In genomic region chr17:48438662-48439061, GRCh38 we compare ENCODE assay signal across 17 cellular contexts. TPM values are rescaled to one million over a fixed set of nuclear protein-coding genes. Genes with fewer than 3 reads are reported as not detected.
DNase-seq lines count a peak whose midpoint lies in the region; ATAC-seq and TF ChIP-seq lines count a peak whose summit lies in the region.
"Had no signal": no experiment of that assay in that cellular context is flagged by ENCODE, and none has a peak within 500 bp of the region (broad histone marks: within the 10 kb centered on the region; RNA-seq: fewer than 3 reads in every experiment).

No MANE protein-coding gene starts in this region.

- no peak overlapping the region for H3K4me3 ChIP-seq in BLaER1 treated with 17β-estradiol and CSF1 and Interleukin-3, amounts not matched to agents 10 nM and 100 nM
- H3K4me3 ChIP-seq in CD8-positive, alpha-beta memory T cell (ENCODE audit: low read length), result no peak overlapping the region
- H3K4me3 ChIP-seq: hepatocyte, spleen had no signal

- ATAC-seq in HG02870 (IDR thresholded peaks at IDR 0.05; ENCODE audit: unreplicated experiment) (no peak), foreskin keratinocyte (no peak)
- ATAC-seq: activated CD4-positive, CD25-positive, alpha-beta regulatory T cell treated with anti-CD3 and anti-CD28 coated beads, Interleukin-2, amount 50 U/mL, for 24 hours; Right ventricle myocardium inferior had no signal

- H3K4me2 ChIP-seq in BLaER1 treated with 17β-estradiol and CSF1 and Interleukin-3, amounts not matched to agents 10 nM and 100 nM, result peak overlapping the region in 9 of 11 experiments; percentile 70 to 94 (median 76); a peak in 16 of 22 replicates
- H3K4me2 ChIP-seq: hepatocyte had no signal

- peaks cover 90 to 95% (median 95%) of the 10 kb centered on the region in 3 donors for H3K4me1 Mint-ChIP-seq in CD8-positive, alpha-beta memory T cell
- H3K4me1 Mint-ChIP-seq in activated CD4-positive, alpha-beta memory T cell treated with anti-CD3 and anti-CD28 coated beads for 36 hours (ENCODE audit: low read depth), result peaks cover 79% of the 10 kb centered on the region

- H3K9me3 ChIP-seq in BLaER1 treated with 17β-estradiol and CSF1 and Interleukin-3, amounts not matched to agents 10 nM and 100 nM (replicated peaks in 1 of 11), result peaks cover 0 to 14% (median 0%) of the 10 kb centered on the region in 11 experiments; a peak in 4 of 22 replicates
- no peaks in the 10 kb centered on the region for H3K9me3 ChIP-seq in CD8-positive, alpha-beta memory T cell (ENCODE audit: low read length)
- H3K9me3 ChIP-seq: spleen had no signal

- CTCF ChIA-PET in CD8-positive, alpha-beta memory T cell (lab: Charles Lee), result interaction anchor here (1.3 to 6.9 kb wide), 3 partner anchors 10 to 154 kb away, joined by 4 to 67 read pairs (median 11); partner anchors contain the start of gene HOXB5
- CTCF ChIA-PET in activated CD4-positive, alpha-beta memory T cell treated with anti-CD3 and anti-CD28 coated beads for 36 hours (lab: Charles Lee), result interaction anchor here (1.0 to 3.5 kb wide), 8 partner anchors 9 to 155 kb away, joined by 3 to 27 read pairs (median 4); partner anchors contain the start of gene HOXB5

- no peaks in the 10 kb centered on the region for H3K27me3 Mint-ChIP-seq in CD8-positive, alpha-beta memory T cell
- no peaks in the 10 kb centered on the region for H3K27me3 Mint-ChIP-seq in activated CD4-positive, alpha-beta memory T cell treated with anti-CD3 and anti-CD28 coated beads for 36 hours

- POLR2A ChIA-PET in CD8-positive, alpha-beta memory T cell (lab: Charles Lee), result interaction anchor here (1.1 to 2.2 kb wide), 3 partner anchors 8 to 18 kb away, joined by 3 to 16 read pairs (median 4); partner anchors contain the start of gene SKAP1
- POLR2A ChIA-PET in activated CD4-positive, alpha-beta memory T cell treated with anti-CD3 and anti-CD28 coated beads for 36 hours (lab: Charles Lee), result interaction anchor here (1.2 to 2.3 kb wide), 2 partner anchors 13 to 20 kb away, joined by 3 to 6 read pairs; no protein-coding TSS in a partner anchor

- H3K36me3 Mint-ChIP-seq in CD8-positive, alpha-beta memory T cell, result no peaks in the 10 kb centered on the region
- H3K36me3 Mint-ChIP-seq in activated CD4-positive, alpha-beta memory T cell treated with anti-CD3 and anti-CD28 coated beads for 36 hours, result no peaks in the 10 kb centered on the region

- H3K27ac Mint-ChIP-seq in CD8-positive, alpha-beta memory T cell, result peak overlapping the region; percentile 96 to 99 (median 99)
- H3K27ac Mint-ChIP-seq in activated CD4-positive, alpha-beta memory T cell treated with anti-CD3 and anti-CD28 coated beads for 36 hours, result peak overlapping the region; percentile 34
- H3K27ac Mint-ChIP-seq: endodermal cell, memory B cell had no signal

- H4K20me1 ChIP-seq in BLaER1 treated with 17β-estradiol and CSF1 and Interleukin-3, amounts not matched to agents 10 nM and 100 nM, result peaks cover 0 to 27% (median 0%) of the 10 kb centered on the region in 11 experiments; a peak in 6 of 22 replicates

- H3K4me1 ChIP-seq in BLaER1 treated with 17β-estradiol and CSF1 and Interleukin-3, amounts not matched to agents 10 nM and 100 nM, result peaks cover 44 to 57% (median 50%) of the 10 kb centered on the region in 10 experiments
- H3K4me1 ChIP-seq in CD8-positive, alpha-beta memory T cell (ENCODE audit: insufficient read depth, low read length), result peaks cover 94% of the 10 kb centered on the region
- H3K4me1 ChIP-seq in foreskin keratinocyte, result no peaks in the 10 kb centered on the region

- H3K27ac ChIP-seq in BLaER1 treated with 17β-estradiol and CSF1 and Interleukin-3, amounts not matched to agents 10 nM and 100 nM, result no peak overlapping the region
- H3K27ac ChIP-seq in CD8-positive, alpha-beta memory T cell (ENCODE audit: low read depth, low read length), result no peak overlapping the region
- no peak overlapping the region for H3K27ac ChIP-seq in foreskin keratinocyte
- H3K27ac ChIP-seq: hepatocyte had no signal

- no peaks in the 10 kb centered on the region for H3K36me3 ChIP-seq in BLaER1 treated with 17β-estradiol and CSF1 and Interleukin-3, amounts not matched to agents 10 nM and 100 nM
- H3K36me3 ChIP-seq in CD8-positive, alpha-beta memory T cell (ENCODE audit: insufficient read depth, low read length), result no peaks in the 10 kb centered on the region
- H3K36me3 ChIP-seq: spleen had no signal

- no peaks in the 10 kb centered on the region for H3K9me3 Mint-ChIP-seq in CD8-positive, alpha-beta memory T cell
- H3K9me3 Mint-ChIP-seq in activated CD4-positive, alpha-beta memory T cell treated with anti-CD3 and anti-CD28 coated beads for 36 hours, result peaks cover 4% of the 10 kb centered on the region
- H3K9me3 Mint-ChIP-seq: endodermal cell had no signal

- DNase-seq in CD8-positive, alpha-beta memory T cell, result no peak
- DNase-seq in activated CD4-positive, alpha-beta memory T cell treated with anti-CD3 and anti-CD28 coated beads for 36 hours, result no peak
- peak; percentile 18 for DNase-seq in islet precursor cell
- no peak for DNase-seq in DMS153 (lab: John Stamatoyannopoulos, UW)
- no peak for DNase-seq in foreskin keratinocyte
- DNase-seq: endodermal cell, H7, kidney, NCI-H1694, NCI-H345, spleen had no signal

- peak overlapping the region in 6 of 7 donors; percentile 26 to 87 (median 64) for H3K4me3 Mint-ChIP-seq in CD8-positive, alpha-beta memory T cell
- H3K4me3 Mint-ChIP-seq in activated CD4-positive, alpha-beta memory T cell treated with anti-CD3 and anti-CD28 coated beads for 36 hours, result no peak overlapping the region
- H3K4me3 Mint-ChIP-seq: endodermal cell, memory B cell had no signal

- TF ChIP-seq CTCF in foreskin keratinocyte (conservative IDR thresholded peaks at IDR 0.05), result no peak

- peaks cover 0 to 80% (median 8%) of the 10 kb centered on the region in 11 experiments; a peak in 15 of 22 replicates for H3K27me3 ChIP-seq in BLaER1 treated with 17β-estradiol and CSF1 and Interleukin-3, amounts not matched to agents 10 nM and 100 nM
- H3K27me3 ChIP-seq in CD8-positive, alpha-beta memory T cell (ENCODE audit: insufficient read depth, low read length, poor library complexity, severe bottlenecking), result no peaks in the 10 kb centered on the region
- H3K27me3 ChIP-seq in foreskin keratinocyte, result peaks cover 67% of the 10 kb centered on the region
- H3K27me3 ChIP-seq: hepatocyte had no signal

- H3K9ac ChIP-seq in BLaER1 treated with 17β-estradiol and CSF1 and Interleukin-3, amounts not matched to agents 10 nM and 100 nM, result no peak overlapping the region

- intact Hi-C loops in activated CD4-positive, alpha-beta memory T cell treated with anti-CD3 and anti-CD28 coated beads for 36 hours (cut with micrococcal nuclease), result no loop called here

RNA-seq across cellular contexts. Expression of gene SKAP1, which starts 8.6 kb away (rescaled TPM):
- total RNA-seq in CD8-positive, alpha-beta memory T cell, result 10 to 100 TPM; 50.5 to 56.0 TPM
- 264 TPM for polyA plus RNA-seq in CD8-positive, alpha-beta memory T cell
- 10 to 100 TPM; 71.7 to 77.6 TPM for total RNA-seq in activated CD4-positive, alpha-beta memory T cell treated with anti-CD3 and anti-CD28 coated beads for 36 hours
- not detected in 2 replicates for total RNA-seq in foreskin keratinocyte
- polyA plus RNA-seq in foreskin keratinocyte, result not detected in 2 replicates
- total RNA-seq: H7 had no signal

Comparison
In these comparisons a context has a peak if more than half of its experiments do, and no peak if none do; other contexts are left out.
1. RNA of gene SKAP1, which starts 8.6 kb away (total RNA-seq): 71.7 to 77.6 TPM in activated CD4-positive, alpha-beta memory T cell treated with anti-CD3 and anti-CD28 coated beads for 36 hours and 50.5 to 56.0 TPM in CD8-positive, alpha-beta memory T cell; not detected in foreskin keratinocyte; every median in the first group is over 10 times any median in the second.